18 cellular contexts compared by ENCODE assay signal in genomic region chr6:43973351-43973750, GRCh38.
DNase-seq lines count a peak whose midpoint lies in the region; ATAC-seq and TF ChIP-seq lines count a peak whose summit lies in the region.
"Had no signal": no experiment of that assay in that cellular context is flagged by ENCODE, and none has a peak within 500 bp of the region (broad histone marks: within the 10 kb centered on the region; RNA-seq: fewer than 3 reads in every experiment).

No MANE protein-coding gene starts in this region.

- no peak overlapping the region for H3K27ac ChIP-seq in HEK293 (ENCODE audit: extremely low read depth, low read depth, low read length)
- peak overlapping the region; percentile 55 for H3K27ac ChIP-seq in skeletal muscle tissue (ENCODE audit: low read depth, low read length)
- H3K27ac ChIP-seq: parathyroid adenoma, SJSA1 had no signal

- H3K9me3 ChIP-seq in HEK293 (ENCODE audit: control insufficient read depth, insufficient read depth, low read depth, low read length) (no peaks in the 10 kb centered on the region), skeletal muscle tissue (ENCODE audit: control insufficient read depth in 3 of 3, low read length in 3 of 3) (no peaks in the 10 kb centered on the region)

- H3K4me1 ChIP-seq in HEK293 (ENCODE audit: control insufficient read depth, insufficient read depth, low read length) (no peaks in the 10 kb centered on the region), skeletal muscle tissue (ENCODE audit: control insufficient read depth in 3 of 3, insufficient read depth in 3 of 3, low read length in 3 of 3) (peaks cover 39 to 52% (median 44%) of the 10 kb centered on the region in 3 donors)
- H3K4me1 ChIP-seq: parathyroid adenoma, SJSA1 had no signal

- H3K36me3 ChIP-seq in HEK293 (ENCODE audit: control insufficient read depth in 2 of 2, insufficient read depth in 1 of 2, low read length in 2 of 2) (no peaks in the 10 kb centered on the region), skeletal muscle tissue (ENCODE audit: control insufficient read depth in 3 of 3, insufficient read depth in 3 of 3, low read length in 3 of 3) (no peaks in the 10 kb centered on the region)
- H3K36me3 ChIP-seq: SJSA1 had no signal

- H3K36me3 Mint-ChIP-seq in brain: no peaks in the 10 kb centered on the region
- H3K36me3 Mint-ChIP-seq in endothelial cell (ENCODE audit: low read depth, unreplicated experiment): no peaks in the 10 kb centered on the region

- peaks cover 7 to 20% (median 15%) of the 10 kb centered on the region in 5 experiments for H3K9me3 Mint-ChIP-seq in brain
- no peaks in the 10 kb centered on the region for H3K9me3 Mint-ChIP-seq in endothelial cell (ENCODE audit: unreplicated experiment)

- DNase-seq in islet precursor cell (peak; percentile 34), endothelial cell (ENCODE audit: low spot score) (no peak), NCI-H345 (lab: John Stamatoyannopoulos, UW) (no peak)
- no peak for DNase-seq in activated CD4-positive, alpha-beta T cell treated with anti-CD3 and anti-CD28 coated beads for 1 hour
- DNase-seq: effector CD4-positive, alpha-beta T cell; GDM1; NCI-H1436; NCI-H774; stimulated activated CD4-positive, alpha-beta T cell treated with anti-CD3 and anti-CD28 coated beads, Interleukin-1b, Interleukin-23, amount 100 ng/mL, for 48 hours had no signal

- CTCF ChIA-PET in HEK293 (lab: Yijun Ruan, JAX): no interaction called here

- no peak for ATAC-seq in GM19397 (IDR thresholded peaks at IDR 0.05; ENCODE audit: unreplicated experiment)
- ATAC-seq: HCT116 had no signal

- POLR2A ChIA-PET in HEK293 (lab: Yijun Ruan, JAX): no interaction called here

- H3K27me3 Mint-ChIP-seq in brain (peaks cover 12% of the 10 kb centered on the region), endothelial cell (ENCODE audit: unreplicated experiment) (peaks cover 3% of the 10 kb centered on the region)

- H3K4me3 Mint-ChIP-seq in brain (no peak overlapping the region), endothelial cell (ENCODE audit: unreplicated experiment) (no peak overlapping the region)
- H3K4me3 Mint-ChIP-seq: CD14-positive monocyte, memory B cell had no signal

- H3K4me3 ChIP-seq in HEK293 (ENCODE audit: low read depth, low read length) (no peak overlapping the region), skeletal muscle tissue (ENCODE audit: low read length in 3 of 3) (peak overlapping the region in 1 of 3 donors; percentile 25)
- H3K4me3 ChIP-seq: SJSA1 had no signal

- H3K9ac ChIP-seq in skeletal muscle tissue (ENCODE audit: low read depth in 1 of 3, low read length in 3 of 3): peak overlapping the region in 2 of 3 donors; percentile 59 to 70
- H3K9ac ChIP-seq: parathyroid adenoma had no signal

- H3K4me1 Mint-ChIP-seq in brain (peaks cover 36% of the 10 kb centered on the region), endothelial cell (ENCODE audit: unreplicated experiment) (peaks cover 19% of the 10 kb centered on the region)

- H3K27me3 ChIP-seq in skeletal muscle tissue (ENCODE audit: control insufficient read depth in 3 of 3, insufficient read depth in 3 of 3, low read length in 3 of 3): no peaks in the 10 kb centered on the region
- H3K27me3 ChIP-seq: SJSA1 had no signal

- no peak for TF ChIP-seq CTCF in HEK293 (tag by site-specific recombination; IDR thresholded peaks at IDR 0.05)
- no peak for TF ChIP-seq CTCF in brain (conservative IDR thresholded peaks at IDR 0.05)
- TF ChIP-seq CTCF in endothelial cell (IDR thresholded peaks at IDR 0.05; ENCODE audit: unreplicated experiment): no peak

- H3K27ac Mint-ChIP-seq in brain (peak overlapping the region in 4 of 5 experiments; percentile 6 to 91 (median 29)), endothelial cell (ENCODE audit: unreplicated experiment) (no peak overlapping the region)
- H3K27ac Mint-ChIP-seq: memory B cell had no signal

TF ChIP-seq in HEK293, 187 proteins besides CTCF, POLR2A, EP300 and RAD21:
- TF ChIP-seq MZF1 (tag by site-specific recombination; IDR thresholded peaks at IDR 0.05; ENCODE audit: borderline replicate concordance) (no peak), ZNF423 (tag by site-specific recombination; IDR thresholded peaks at IDR 0.05) (no peak), ZNF354C (tag by site-specific recombination; IDR thresholded peaks at IDR 0.05; ENCODE audit: borderline replicate concordance, low read depth) (no peak), GLIS1 (tag by site-specific recombination; IDR thresholded peaks at IDR 0.05) (peak; percentile 91)
